ENCODE assay signal across 8 cellular contexts in the genomic region with DNA sequence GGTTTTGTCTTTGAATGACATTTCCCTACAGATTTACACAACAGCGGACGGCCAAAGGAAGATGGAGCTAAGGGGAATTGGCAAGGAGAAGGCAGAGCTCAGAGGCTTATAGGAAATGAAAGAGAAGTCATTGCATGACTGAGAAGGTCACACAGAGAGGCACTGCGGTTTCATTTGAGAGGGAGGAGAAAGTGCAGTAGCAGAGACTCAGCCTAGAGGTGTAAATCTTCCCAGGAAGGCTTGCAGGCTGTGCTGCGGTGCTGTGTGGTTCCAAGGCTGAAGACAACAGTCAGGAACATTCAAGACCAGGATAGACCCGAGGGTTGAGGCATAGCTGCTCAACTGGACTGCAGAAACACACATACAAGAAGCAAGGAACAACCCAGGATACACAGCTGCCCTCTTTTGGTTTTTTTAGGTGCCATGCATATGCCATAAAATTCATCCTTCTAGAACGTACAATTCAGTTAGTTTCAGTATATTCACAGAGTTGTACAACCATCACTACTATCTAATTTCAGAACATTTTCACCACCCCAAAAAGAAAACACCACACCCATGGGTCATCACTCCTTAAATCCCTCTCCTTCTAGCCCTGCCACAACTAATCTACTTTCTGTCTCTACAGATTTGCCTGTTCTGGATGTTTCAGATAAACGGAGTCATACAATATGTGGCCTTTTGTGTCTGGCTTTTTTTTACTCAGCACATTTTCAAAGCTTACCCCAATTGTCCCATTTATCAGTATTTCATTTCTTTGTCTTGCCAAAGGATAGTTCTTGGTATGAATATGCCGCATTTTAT.
DNase-seq lines count a peak whose midpoint lies in the region; ATAC-seq and TF ChIP-seq lines count a peak whose summit lies in the region.
"Not testable (repeated sequence)": the region's sequence is repeated elsewhere in the genome, so short reads cannot be mapped to it uniquely, and the experiment has no call there.

No MANE protein-coding gene starts in this region.

- CTCF ChIA-PET in activated B cell treated with CpG ODN at 0.5 μM for 24 hours (lab: Charles Lee), result not testable (repeated sequence)

- not testable (repeated sequence) for H3K27ac Mint-ChIP-seq in activated B cell treated with CpG ODN at 0.5 μM for 24 hours; stimulated activated naive B cell treated with anti-CD40 and anti-IgM and Interleukin-4, amounts not matched to agents 10 μg/mL and 1 μg/mL and 100 μg/mL, for 72 hours

- not testable (repeated sequence) for H3K36me3 Mint-ChIP-seq in activated B cell treated with CpG ODN at 0.5 μM for 24 hours (ENCODE audit: low read depth); stimulated activated naive B cell treated with anti-CD40 and anti-IgM and Interleukin-4, amounts not matched to agents 10 μg/mL and 1 μg/mL and 100 μg/mL, for 72 hours

- not testable (repeated sequence) for H3K9me3 Mint-ChIP-seq in activated B cell treated with CpG ODN at 0.5 μM for 24 hours; stimulated activated naive B cell treated with anti-CD40 and anti-IgM and Interleukin-4, amounts not matched to agents 10 μg/mL and 1 μg/mL and 100 μg/mL, for 72 hours

- peak; percentile 3 for DNase-seq in GM04503 (ENCODE audit: low read depth)
- DNase-seq in KBM-7, result peak; percentile 12
- not testable (repeated sequence) for DNase-seq in activated B cell treated with CpG ODN at 0.5 μM for 24 hours; stimulated activated naive B cell treated with anti-CD40 and anti-IgM and Interleukin-4, amounts not matched to agents 10 μg/mL and 1 μg/mL and 100 μg/mL, for 72 hours
- peak; percentile 9 for DNase-seq in amniotic epithelial cell (ENCODE audit: low read depth)
- DNase-seq in iris pigment epithelial cell (ENCODE audit: low read depth), result peak; percentile 7

- H3K4me1 Mint-ChIP-seq in activated B cell treated with CpG ODN at 0.5 μM for 24 hours, result not testable (repeated sequence)
- peaks cover 6 to 12% of the 10 kb centered on the region in 2 donors for H3K4me1 Mint-ChIP-seq in stimulated activated naive B cell treated with anti-CD40 and anti-IgM and Interleukin-4, amounts not matched to agents 10 μg/mL and 1 μg/mL and 100 μg/mL, for 72 hours

- peak overlapping the region; percentile 38 for H3K4me3 Mint-ChIP-seq in activated B cell treated with CpG ODN at 0.5 μM for 24 hours
- peak overlapping the region; percentile 48 for H3K4me3 Mint-ChIP-seq in stimulated activated naive B cell treated with anti-CD40 and anti-IgM and Interleukin-4, amounts not matched to agents 10 μg/mL and 1 μg/mL and 100 μg/mL, for 72 hours

- TF ChIP-seq CTCF in activated B cell treated with CpG ODN at 0.5 μM for 24 hours (IDR thresholded peaks at IDR 0.05), result not testable (repeated sequence)

- intact Hi-C loops in activated B cell treated with CpG ODN at 0.5 μM for 24 hours (cut with micrococcal nuclease), result not testable (repeated sequence)

- POLR2A ChIA-PET in activated B cell treated with CpG ODN at 0.5 μM for 24 hours (lab: Charles Lee), result not testable (repeated sequence)

- in situ Hi-C loops in KBM-7 (cut with MboI; ENCODE audit: low pct_unique_long_range_greater_than_20kb, low sequenced_read_pairs), result not testable (repeated sequence)

- not testable (repeated sequence) for H3K27me3 Mint-ChIP-seq in activated B cell treated with CpG ODN at 0.5 μM for 24 hours; stimulated activated naive B cell treated with anti-CD40 and anti-IgM and Interleukin-4, amounts not matched to agents 10 μg/mL and 1 μg/mL and 100 μg/mL, for 72 hours

- ATAC-seq in GM21360 (IDR thresholded peaks at IDR 0.05; ENCODE audit: unreplicated experiment) (peak; percentile 55), HG02885 (IDR thresholded peaks at IDR 0.05; ENCODE audit: poor library complexity, unreplicated experiment) (peak; percentile 80), activated B cell treated with CpG ODN at 0.5 μM for 24 hours (ENCODE audit: low read depth) (peak; percentile 58)
- ATAC-seq in stimulated activated naive B cell treated with anti-CD40 and anti-IgM and Interleukin-4, amounts not matched to agents 10 μg/mL and 1 μg/mL and 100 μg/mL, for 72 hours (replicated peaks), result peak; percentile 97 to 99
